27 cellular contexts compared by ENCODE assay signal in genomic region chr7:13411151-13411550, GRCh38.
DNase-seq lines count a peak whose midpoint lies in the region; ATAC-seq and TF ChIP-seq lines count a peak whose summit lies in the region.
"Had no signal": no experiment of that assay in that cellular context is flagged by ENCODE, and none has a peak within 500 bp of the region (broad histone marks: within the 10 kb centered on the region; RNA-seq: fewer than 3 reads in every experiment).

No MANE protein-coding gene starts in this region.

- H3K27ac ChIP-seq in neural progenitor cell = no peak overlapping the region
- H3K27ac ChIP-seq: esophagus muscularis mucosa, gastroesophageal sphincter, lower lobe of right lung, sigmoid colon, SJCRH30, stomach had no signal

- no peaks in the 10 kb centered on the region for H3F3A ChIP-seq in neural progenitor cell (ENCODE audit: low read depth)

- H4K20me1 ChIP-seq in neural progenitor cell (ENCODE audit: low read depth) = no peaks in the 10 kb centered on the region

- TF ChIP-seq CTCF in LNCAP (IDR thresholded peaks at IDR 0.05) (peak; percentile 33; the same call in 1 of the 2 replicates), neural progenitor cell (IDR thresholded peaks at IDR 0.05) (peak; percentile 13)

- H3K4me3 ChIP-seq in neural progenitor cell = no peak overlapping the region
- H3K4me3 ChIP-seq: esophagus muscularis mucosa, gastroesophageal sphincter, HAP-1, K562, lower lobe of right lung, sigmoid colon, SJCRH30, stomach had no signal

- no peaks in the 10 kb centered on the region for H3K79me2 ChIP-seq in neural progenitor cell (ENCODE audit: low read depth)

- H3K4me2 ChIP-seq in neural progenitor cell = no peak overlapping the region

- H3K4me1 ChIP-seq in neural progenitor cell = peaks cover 21% of the 10 kb centered on the region
- H3K4me1 ChIP-seq: HAP-1, lower lobe of right lung had no signal

- peaks cover 16% of the 10 kb centered on the region for H3K4me1 Mint-ChIP-seq in neural progenitor cell
- H3K4me1 Mint-ChIP-seq in activated T-cell treated with anti-CD3 and anti-CD28 coated beads, Interleukin-2, amount 50 U/mL, for 24 hours (ENCODE audit: low read depth) = no peaks in the 10 kb centered on the region
- H3K4me1 Mint-ChIP-seq: activated B cell treated with CpG ODN at 0.5 μM for 24 hours had no signal

- no peak overlapping the region for H3K9ac ChIP-seq in neural progenitor cell

- ATAC-seq in HG02642 (IDR thresholded peaks at IDR 0.05; ENCODE audit: poor library complexity, unreplicated experiment) = no peak
- ATAC-seq: effector memory CD8-positive, alpha-beta T cell; gastroesophageal sphincter; K562; lower lobe of right lung had no signal

- H3K9me3 Mint-ChIP-seq in neural progenitor cell = peaks cover 2% of the 10 kb centered on the region
- no peaks in the 10 kb centered on the region for H3K9me3 Mint-ChIP-seq in activated T-cell treated with anti-CD3 and anti-CD28 coated beads, Interleukin-2, amount 50 U/mL, for 24 hours
- H3K9me3 Mint-ChIP-seq: activated B cell treated with CpG ODN at 0.5 μM for 24 hours; effector memory CD8-positive, alpha-beta T cell had no signal

- H3K27me3 ChIP-seq in neural progenitor cell = no peaks in the 10 kb centered on the region
- H3K27me3 ChIP-seq: esophagus muscularis mucosa, gastroesophageal sphincter, sigmoid colon, SJCRH30, stomach had no signal

- no peaks in the 10 kb centered on the region for H3K9me3 ChIP-seq in neural progenitor cell (ENCODE audit: low read depth)
- H3K9me3 ChIP-seq: esophagus muscularis mucosa, gastroesophageal sphincter, HAP-1, lower lobe of right lung, sigmoid colon, SJCRH30, stomach had no signal

- no peaks in the 10 kb centered on the region for H3K27me3 Mint-ChIP-seq in neural progenitor cell (ENCODE audit: insufficient read depth, low read depth)
- H3K27me3 Mint-ChIP-seq in activated T-cell treated with anti-CD3 and anti-CD28 coated beads, Interleukin-2, amount 50 U/mL, for 24 hours = no peaks in the 10 kb centered on the region
- H3K27me3 Mint-ChIP-seq: activated B cell treated with CpG ODN at 0.5 μM for 24 hours; effector memory CD8-positive, alpha-beta T cell; progenitor cell of endocrine pancreas had no signal

- H3K27ac Mint-ChIP-seq in neural progenitor cell = no peak overlapping the region
- no peak overlapping the region for H3K27ac Mint-ChIP-seq in activated T-cell treated with anti-CD3 and anti-CD28 coated beads, Interleukin-2, amount 50 U/mL, for 24 hours
- H3K27ac Mint-ChIP-seq: activated B cell treated with CpG ODN at 0.5 μM for 24 hours; effector memory CD8-positive, alpha-beta T cell; progenitor cell of endocrine pancreas had no signal

- in situ Hi-C loops in SK-MEL-5 (cut with HindIII; ENCODE audit: low pct_unique_long_range_greater_than_20kb, low sequenced_read_pairs) = no loop called here

- H3K36me3 Mint-ChIP-seq in neural progenitor cell = no peaks in the 10 kb centered on the region
- no peaks in the 10 kb centered on the region for H3K36me3 Mint-ChIP-seq in activated T-cell treated with anti-CD3 and anti-CD28 coated beads, Interleukin-2, amount 50 U/mL, for 24 hours (ENCODE audit: low read depth)

- no peak overlapping the region for H2AFZ ChIP-seq in neural progenitor cell (replicated peaks)

- no peaks in the 10 kb centered on the region for H3K36me3 ChIP-seq in neural progenitor cell
- H3K36me3 ChIP-seq: esophagus muscularis mucosa, gastroesophageal sphincter, HAP-1, lower lobe of right lung, sigmoid colon, SJCRH30, stomach had no signal

- no peak overlapping the region for H3K4me3 Mint-ChIP-seq in neural progenitor cell
- no peak overlapping the region for H3K4me3 Mint-ChIP-seq in activated T-cell treated with anti-CD3 and anti-CD28 coated beads, Interleukin-2, amount 50 U/mL, for 24 hours
- H3K4me3 Mint-ChIP-seq: activated B cell treated with CpG ODN at 0.5 μM for 24 hours; effector memory CD8-positive, alpha-beta T cell; neural crest cell had no signal

- peak; percentile 80 for DNase-seq in NCI-H2171 treated with DMSO at 0.1 percent for 48 hours (lab: John Stamatoyannopoulos, UW)
- no peak for DNase-seq in NCI-H2171 (lab: John Stamatoyannopoulos, UW)
- peak; percentile 43 for DNase-seq in SK-MEL-5 (ENCODE audit: low read depth, low spot score)
- DNase-seq in neural progenitor cell (ENCODE audit: low spot score) = no peak
- no peak for DNase-seq in NCI-H187 (lab: John Stamatoyannopoulos, UW)
- no peak for DNase-seq in activated T-cell treated with anti-CD3 and anti-CD28 coated beads, Interleukin-2, amount 50 U/mL, for 24 hours
- DNase-seq: activated B cell treated with CpG ODN at 0.5 μM for 24 hours; activated CD4-positive, alpha-beta T cell treated with anti-CD3 and anti-CD28 coated beads, Interleukin-2, amount 50 U/mL, for 4 hours; activated CD8-positive, alpha-beta memory T cell treated with anti-CD3 and anti-CD28 coated beads, Interleukin-2, amount 50 U/mL, for 48 hours; COR-L47; effector memory CD8-positive, alpha-beta T cell; islet precursor cell; lower lobe of right lung; NCI-H526; sigmoid colon; SJCRH30; stimulated activated CD4-positive, alpha-beta T cell treated with anti-CD3 and anti-CD28 coated beads, Interleukin-15, amount 100 ng/mL, for 24 hours; stomach; trophoblast cell had no signal

Comparison
In these comparisons a context has a peak if more than half of its experiments do, and no peak if none do; other contexts are left out.
1. DNase-seq: peak in NCI-H2171 treated with DMSO at 0.1 percent for 48 hours (single experiment) and SK-MEL-5 (single experiment); none in NCI-H2171 (single experiment), neural progenitor cell (single experiment), NCI-H187 (0 of 2) and activated T-cell treated with anti-CD3 and anti-CD28 coated beads, Interleukin-2, amount 50 U/mL, for 24 hours (single experiment).